Comparison of ENCODE assay signal across 24 cellular contexts in the genomic region with DNA sequence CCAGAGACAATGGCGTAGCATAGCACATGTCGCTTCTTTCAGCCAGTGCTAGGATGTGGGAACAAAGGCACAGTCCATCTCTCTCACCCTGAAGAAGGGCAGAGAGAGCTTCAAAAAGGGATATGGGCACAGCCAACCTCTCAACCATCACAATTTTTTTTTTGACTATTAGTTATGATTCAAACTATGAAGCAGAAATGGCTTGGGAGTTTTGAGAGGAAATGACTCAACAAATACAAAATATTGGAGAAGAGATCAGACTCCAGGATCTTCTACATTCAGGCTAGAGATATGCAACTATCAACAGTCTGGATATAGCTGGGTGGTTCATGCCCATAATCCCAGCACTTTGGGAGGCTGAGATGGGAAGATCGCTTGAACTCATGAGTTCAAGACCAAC.
DNase-seq lines count a peak whose midpoint lies in the region; ATAC-seq and TF ChIP-seq lines count a peak whose summit lies in the region.
"Had no signal": no experiment of that assay in that cellular context is flagged by ENCODE, and none has a peak within 500 bp of the region (broad histone marks: within the 10 kb centered on the region; RNA-seq: fewer than 3 reads in every experiment).

No MANE protein-coding gene starts in this region.

- H3K27ac Mint-ChIP-seq in nephron, result peak overlapping the region in 2 of 3 experiments; percentile 48 to 51
- no peak overlapping the region for H3K27ac Mint-ChIP-seq in glutamatergic neuron (ENCODE audit: unreplicated experiment)
- H3K27ac Mint-ChIP-seq: activated T-helper 17 cell treated with anti-CD3 and anti-CD28 coated beads, Interleukin-2, amount 50 U/mL, for 72 hours had no signal

- TF ChIP-seq CTCF in nephron (IDR thresholded peaks at IDR 0.05; ENCODE audit: unreplicated experiment in 3 of 3) (no peak), glutamatergic neuron (IDR thresholded peaks at IDR 0.05; ENCODE audit: partially characterized antibody, unreplicated experiment) (no peak)

- H3K4me3 Mint-ChIP-seq in nephron (no peak overlapping the region), glutamatergic neuron (ENCODE audit: unreplicated experiment) (no peak overlapping the region)
- H3K4me3 Mint-ChIP-seq: activated T-helper 17 cell treated with anti-CD3 and anti-CD28 coated beads, Interleukin-2, amount 50 U/mL, for 72 hours; CD8-positive, alpha-beta memory T cell had no signal

- peaks cover 8% of the 10 kb centered on the region for H3K9me3 Mint-ChIP-seq in nephron
- H3K9me3 Mint-ChIP-seq in glutamatergic neuron (ENCODE audit: unreplicated experiment), result peaks cover 2% of the 10 kb centered on the region
- H3K9me3 Mint-ChIP-seq: activated T-helper 17 cell treated with anti-CD3 and anti-CD28 coated beads, Interleukin-2, amount 50 U/mL, for 72 hours had no signal

- ATAC-seq in GM18519 (IDR thresholded peaks at IDR 0.05; ENCODE audit: low FRiP score, unreplicated experiment), result no peak
- ATAC-seq: activated T-helper 17 cell treated with anti-CD3 and anti-CD28 coated beads, Interleukin-2, amount 50 U/mL, for 72 hours; K562; left ventricle myocardium superior had no signal

- DNase-seq in EL (peak; percentile 75), MG63 (peak; percentile 30), dermis blood vessel endothelial cell (peak; percentile 56), glutamatergic neuron (no peak), pons (ENCODE audit: low spot score) (no peak)
- no peak for DNase-seq in activated T-cell treated with anti-CD3 and anti-CD28 coated beads, Interleukin-2, amount 50 U/mL, for 1 hour
- DNase-seq: activated CD4-positive, CD25-positive, alpha-beta regulatory T cell; CD8-positive, alpha-beta memory T cell; DMS79; GOT3; left ventricle myocardium superior; NCI-H1048; NCI-H2107; NCI-H526 treated with DMSO at 0.1 percent for 48 hours; nucleus accumbens; stimulated activated CD4-positive, alpha-beta T cell treated with anti-CD3 and anti-CD28 coated beads, Interleukin-15, amount 100 ng/mL, for 24 hours; stimulated activated naive CD4-positive, alpha-beta T cell had no signal

- peaks cover 18% of the 10 kb centered on the region for H3K4me1 Mint-ChIP-seq in nephron
- H3K4me1 Mint-ChIP-seq in glutamatergic neuron (ENCODE audit: low read depth, unreplicated experiment), result peaks cover 6% of the 10 kb centered on the region
- H3K4me1 Mint-ChIP-seq: activated T-helper 17 cell treated with anti-CD3 and anti-CD28 coated beads, Interleukin-2, amount 50 U/mL, for 72 hours; CD8-positive, alpha-beta memory T cell had no signal

- no peaks in the 10 kb centered on the region for H3K27me3 ChIP-seq in MG63
- H3K27me3 ChIP-seq: adrenal gland, right atrium auricular region, SJSA1 had no signal

- no peaks in the 10 kb centered on the region for H3K36me3 Mint-ChIP-seq in nephron (ENCODE audit: low read depth)
- no peaks in the 10 kb centered on the region for H3K36me3 Mint-ChIP-seq in glutamatergic neuron (ENCODE audit: unreplicated experiment)
- H3K36me3 Mint-ChIP-seq: CD8-positive, alpha-beta memory T cell had no signal

- no peaks in the 10 kb centered on the region for H3K9me3 ChIP-seq in MG63
- H3K9me3 ChIP-seq: adrenal gland, right atrium auricular region had no signal

- H3K36me3 ChIP-seq in MG63, result no peaks in the 10 kb centered on the region; the same call in 1 of the 2 replicates
- H3K36me3 ChIP-seq: adrenal gland, right atrium auricular region, SJSA1 had no signal

- peaks cover 8% of the 10 kb centered on the region for H3K27me3 Mint-ChIP-seq in nephron (ENCODE audit: low read depth)
- peaks cover 2% of the 10 kb centered on the region for H3K27me3 Mint-ChIP-seq in glutamatergic neuron (ENCODE audit: unreplicated experiment)

- H3K4me3 ChIP-seq in MG63, result no peak overlapping the region
- H3K4me3 ChIP-seq: adrenal gland, K562, right atrium auricular region, SJSA1 had no signal

Comparison
In these comparisons a context has a peak if more than half of its experiments do, and no peak if none do; other contexts are left out.
1. DNase-seq: peak in EL (single experiment), MG63 (single experiment) and dermis blood vessel endothelial cell (single experiment); none in glutamatergic neuron (single experiment), activated T-cell treated with anti-CD3 and anti-CD28 coated beads, Interleukin-2, amount 50 U/mL, for 1 hour (single experiment) and pons (single experiment).